Comparison of ENCODE assay signal across 7 cellular contexts in genomic region chr11:62666259-62666926, GRCh38. TPM values are rescaled to one million over a fixed set of nuclear protein-coding genes. Genes with fewer than 3 reads are reported as not detected.
DNase-seq lines count a peak whose midpoint lies in the region; ATAC-seq and TF ChIP-seq lines count a peak whose summit lies in the region.

No MANE protein-coding gene starts in this region.

- H3K27ac ChIP-seq in HL-60 (replicated peaks) (peak overlapping the region; percentile 78), stomach (peak overlapping the region; percentile 91 to 97 (median 94))

- H3K4me3 ChIP-seq in HL-60 (replicated peaks; ENCODE audit: insufficient read depth, low read length) = peak overlapping the region; percentile 72
- H3K4me3 ChIP-seq in iPS-11a (ENCODE audit: low read depth, low read length) = peak overlapping the region; percentile 96
- peak overlapping the region; percentile 78 to 94 (median 83) for H3K4me3 ChIP-seq in stomach

- peaks cover 9 to 36% (median 28%) of the 10 kb centered on the region in 4 donors for H3K36me3 ChIP-seq in stomach

- H3K4me1 ChIP-seq in stomach = peaks cover 40 to 72% (median 67%) of the 10 kb centered on the region in 4 donors

- ATAC-seq in GM19023 (IDR thresholded peaks at IDR 0.05; ENCODE audit: unreplicated experiment) = no peak
- no peak for ATAC-seq in GM18861 (IDR thresholded peaks at IDR 0.05; ENCODE audit: unreplicated experiment)
- no peak for ATAC-seq in HG03457 (IDR thresholded peaks at IDR 0.05; ENCODE audit: unreplicated experiment)

- WGBS in stomach, 5 donors = 27 to 40% (median 34%) methylated on average over 16 of the region's 16 CpGs

- peak in 1 of 2 experiments; percentile 29 for DNase-seq in HL-60 (ENCODE audit: low read depth in 1 of 2, low spot score in 1 of 2)
- peak; percentile 57 to 60 for DNase-seq in activated T-cell treated with anti-CD3 and anti-CD28 coated beads, Interleukin-2, amount 50 U/mL, for 48 hours
- DNase-seq in stomach = no peak

- TF ChIP-seq POLR2A in stomach (IDR thresholded peaks at IDR 0.05) = no peak

- TF ChIP-seq CTCF in HL-60 (IDR thresholded peaks at IDR 0.05; ENCODE audit: insufficient read depth, low read length) = no peak
- no peak for TF ChIP-seq CTCF in stomach (IDR thresholded peaks at IDR 0.05)

- no peak for TF ChIP-seq EP300 in stomach (IDR thresholded peaks at IDR 0.05)

- intact Hi-C loops in stomach (cut with DNase I; ENCODE audit: low total_unique reads) = no loop called here

- no peaks in the 10 kb centered on the region for H3K9me3 ChIP-seq in stomach

- H3K27me3 ChIP-seq in HL-60 (ENCODE audit: insufficient read depth, poor library complexity, severe bottlenecking) = no peaks in the 10 kb centered on the region
- H3K27me3 ChIP-seq in stomach = no peaks in the 10 kb centered on the region

RNA-seq across cellular contexts. Expression of gene CSKMT, which starts 1.3 kb away (rescaled TPM):
- 1 to 10 TPM in 4 of 5 donors, not detected in 1; 3.5 to 7.6 (median 4.9) TPM for total RNA-seq in stomach
- 10 to 100 TPM in 2 of 3 donors, 1 to 10 TPM in 1; 8.7 to 25.5 (median 19.9) TPM for polyA plus RNA-seq in stomach

RNA-seq across cellular contexts. Expression of gene C11orf98, which starts 1.4 kb away (rescaled TPM):
- total RNA-seq in stomach = 10 to 100 TPM in 4 of 5 donors, 1 to 10 TPM in 1; 5.8 to 58.2 (median 27.2) TPM
- 100 to 1,000 TPM; 112 to 179 (median 139) TPM for polyA plus RNA-seq in stomach

RNA-seq across cellular contexts. Expression of gene UQCC3, which starts 5.1 kb away (rescaled TPM):
- total RNA-seq in stomach = 10 to 100 TPM in 2 of 5 donors, 1 to 10 TPM in 3; 4.2 to 49.8 (median 8.1) TPM
- polyA plus RNA-seq in stomach = 10 to 100 TPM; 16.2 to 30.3 (median 20.9) TPM

RNA-seq across cellular contexts. Expression of gene LBHD1, which starts 5.7 kb away (rescaled TPM):
- total RNA-seq in stomach = 10 to 100 TPM in 3 of 5 donors, 1 to 10 TPM in 1, under 1 TPM in 1; 0.45 to 56.6 (median 10.3) TPM
- polyA plus RNA-seq in stomach = 1 to 10 TPM; 4.9 to 6.8 (median 5.5) TPM

RNA-seq across cellular contexts. Expression of gene UBXN1, which starts 12.5 kb away (rescaled TPM):
- 100 to 1,000 TPM in 3 of 5 donors, 10 to 100 TPM in 2; 78.6 to 236 (median 151) TPM for total RNA-seq in stomach
- 100 to 1,000 TPM; 113 to 236 (median 194) TPM for polyA plus RNA-seq in stomach
